13 cellular contexts compared by ENCODE assay signal in the genomic region with DNA sequence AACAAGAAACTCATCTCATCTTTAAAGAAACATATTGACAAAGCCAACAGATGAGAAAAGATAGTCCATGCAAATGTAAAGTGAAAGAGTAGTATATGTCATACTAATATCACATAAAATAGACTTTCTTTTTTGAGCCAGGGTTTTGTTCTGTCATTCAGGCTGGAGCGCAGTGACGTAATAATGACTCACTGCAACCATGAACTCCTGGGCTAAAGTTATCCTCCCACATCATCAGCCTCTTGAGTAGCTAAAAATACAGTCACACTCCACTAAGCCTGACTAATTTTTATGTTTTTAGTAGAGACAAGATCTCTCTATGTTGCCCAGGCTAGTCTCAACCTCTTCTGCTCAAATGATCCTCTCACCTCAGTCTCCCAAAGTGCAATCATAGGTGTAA. TPM values are rescaled to one million over a fixed set of nuclear protein-coding genes. Genes with fewer than 3 reads are reported as not detected.
DNase-seq lines count a peak whose midpoint lies in the region; ATAC-seq, FAIRE-seq and TF ChIP-seq lines count a peak whose summit lies in the region.
"Had no signal": no experiment of that assay in that cellular context is flagged by ENCODE, and none has a peak within 500 bp of the region (broad histone marks: within the 10 kb centered on the region; RNA-seq: fewer than 3 reads in every experiment).

No MANE protein-coding gene starts in this region.

- H2AFZ ChIP-seq in endothelial cell of umbilical vein (ENCODE audit: low read depth, low read length) = no peak overlapping the region

- no peaks in the 10 kb centered on the region for H3K36me3 ChIP-seq in endothelial cell of umbilical vein (ENCODE audit: control insufficient read depth in 2 of 2, extremely low read depth in 1 of 2, insufficient read depth in 2 of 2, low read length in 2 of 2)
- H3K36me3 ChIP-seq: left lung had no signal

- H3K4me2 ChIP-seq in endothelial cell of umbilical vein (ENCODE audit: insufficient read depth, low read length) = no peak overlapping the region

- no peaks in the 10 kb centered on the region for H3K36me3 Mint-ChIP-seq in activated CD4-positive, alpha-beta T cell treated with anti-CD3 and anti-CD28 coated beads for 36 hours (ENCODE audit: low read depth)

- H3K79me2 ChIP-seq in endothelial cell of umbilical vein (ENCODE audit: control insufficient read depth, insufficient read depth, low read length) = no peaks in the 10 kb centered on the region

- TF ChIP-seq POLR2A in endothelial cell of umbilical vein (IDR thresholded peaks at IDR 0.05; ENCODE audit: low read depth, low read length) = no peak

- H3K27me3 ChIP-seq in endothelial cell of umbilical vein (ENCODE audit: control insufficient read depth in 2 of 2, insufficient read depth in 2 of 2, low read length in 2 of 2) = no peaks in the 10 kb centered on the region
- H3K27me3 ChIP-seq: left lung had no signal

- ATAC-seq in activated CD4-positive, alpha-beta T cell treated with anti-CD3 and anti-CD28 coated beads for 36 hours = no peak
- ATAC-seq in HG02763 (IDR thresholded peaks at IDR 0.05; ENCODE audit: unreplicated experiment) (no peak), Right ventricle myocardium inferior (no peak)
- ATAC-seq: left lung had no signal

- no peaks in the 10 kb centered on the region for H4K20me1 ChIP-seq in endothelial cell of umbilical vein (replicated peaks; ENCODE audit: control insufficient read depth, extremely low read depth, insufficient read depth, low read length)

- dilution Hi-C loops in endothelial cell of umbilical vein (cut with MboI; ENCODE audit: extremely low pct_ligation_motif_present, low sequenced_read_pairs) = no loop called here

- CTCF ChIA-PET in endothelial cell of umbilical vein (lab: Charles Lee) = interaction anchor here (0.6 kb wide), 1 partner anchor 897 kb away, joined by 3 read pairs; no protein-coding TSS in a partner anchor
- CTCF ChIA-PET in activated CD4-positive, alpha-beta T cell treated with anti-CD3 and anti-CD28 coated beads for 36 hours (lab: Charles Lee) = no interaction called here

- H3K9me3 Mint-ChIP-seq in activated CD4-positive, alpha-beta T cell treated with anti-CD3 and anti-CD28 coated beads for 36 hours (ENCODE audit: low read depth) = peaks cover 12% of the 10 kb centered on the region

- no peak overlapping the region for H3K27ac ChIP-seq in endothelial cell of umbilical vein (ENCODE audit: insufficient read depth, low read depth, low read length)
- H3K27ac ChIP-seq: left lung, SK-N-MC had no signal

- no peaks in the 10 kb centered on the region for H3K4me1 ChIP-seq in endothelial cell of umbilical vein (ENCODE audit: control insufficient read depth, extremely low read depth, insufficient read depth, low read length)
- H3K4me1 ChIP-seq: left lung had no signal

- H3K9ac ChIP-seq in endothelial cell of umbilical vein (replicated peaks; ENCODE audit: extremely low read depth, insufficient read depth, low read length) = no peak overlapping the region

- DNase-seq in H4 (ENCODE audit: low spot score) (peak; percentile 77), OCI-M1 (lab: John Stamatoyannopoulos, UW) (peak; percentile 61), endothelial cell of umbilical vein (ENCODE audit: low read depth, low spot score) (peak; percentile 15), skeletal muscle cell (ENCODE audit: low read depth) (peak; percentile 82), Right ventricle myocardium inferior (ENCODE audit: missing footprints) (no peak)
- no peak for DNase-seq in activated CD4-positive, alpha-beta T cell treated with anti-CD3 and anti-CD28 coated beads for 36 hours
- DNase-seq: activated CD4-positive, alpha-beta T cell treated with anti-CD3 and anti-CD28 coated beads, Interleukin-2, amount 50 U/mL, for 48 hours; left lung; NCI-H2171 treated with DMSO at 0.1 percent for 48 hours; posterior cingulate gyrus had no signal

- BruUV-seq in endothelial cell of umbilical vein (replicated peaks; lab: Mats Ljungman, UMichigan) = no TSS peak

- intact Hi-C loops in endothelial cell of umbilical vein (cut with micrococcal nuclease) (no loop called here), Right ventricle myocardium inferior (cut with DNase I) (no loop called here)
- intact Hi-C loops in activated CD4-positive, alpha-beta T cell treated with anti-CD3 and anti-CD28 coated beads for 36 hours (cut with DNase I, micrococcal nuclease) = no loop called here

- no peak for TF ChIP-seq CTCF in endothelial cell of umbilical vein (IDR thresholded peaks at IDR 0.05; ENCODE audit: extremely low read depth in 1 of 2, insufficient read depth in 1 of 2, low read depth in 1 of 2, low read length in 2 of 2)

- no peaks in the 10 kb centered on the region for H3K27me3 Mint-ChIP-seq in activated CD4-positive, alpha-beta T cell treated with anti-CD3 and anti-CD28 coated beads for 36 hours

- H3K4me3 ChIP-seq in endothelial cell of umbilical vein (replicated peaks in 1 of 3; ENCODE audit: insufficient read depth in 1 of 3, low read depth in 1 of 3, low read length in 3 of 3) = no peak overlapping the region
- no peak overlapping the region for H3K4me3 ChIP-seq in skeletal muscle cell (ENCODE audit: low read depth, low read length)
- H3K4me3 ChIP-seq: left lung, SK-N-MC had no signal

- no peak for FAIRE-seq in endothelial cell of umbilical vein (lab: Jason Lieb, UNC)
- FAIRE-seq: G401.6 had no signal

- no peaks in the 10 kb centered on the region for H3K9me1 ChIP-seq in endothelial cell of umbilical vein (replicated peaks; ENCODE audit: control insufficient read depth, extremely low read depth, insufficient read depth, low read length)

- no peaks in the 10 kb centered on the region for H3K9me3 ChIP-seq in endothelial cell of umbilical vein (replicated peaks; ENCODE audit: control insufficient read depth, insufficient read depth, low read length)
- H3K9me3 ChIP-seq: left lung had no signal

- no peak overlapping the region for H3K4me3 Mint-ChIP-seq in activated CD4-positive, alpha-beta T cell treated with anti-CD3 and anti-CD28 coated beads for 36 hours

- POLR2A ChIA-PET in endothelial cell of umbilical vein (lab: Charles Lee) = no interaction called here
- POLR2A ChIA-PET in activated CD4-positive, alpha-beta T cell treated with anti-CD3 and anti-CD28 coated beads for 36 hours (lab: Charles Lee) = no interaction called here

- H3K27ac Mint-ChIP-seq in activated CD4-positive, alpha-beta T cell treated with anti-CD3 and anti-CD28 coated beads for 36 hours = no peak overlapping the region

- no peaks in the 10 kb centered on the region for H3K4me1 Mint-ChIP-seq in activated CD4-positive, alpha-beta T cell treated with anti-CD3 and anti-CD28 coated beads for 36 hours

TF ChIP-seq in endothelial cell of umbilical vein, 7 proteins besides CTCF, POLR2A, EP300 and RAD21:
- TF ChIP-seq JUN (IDR thresholded peaks at IDR 0.05; ENCODE audit: borderline replicate concordance, insufficient read depth, insufficient read length, low read depth) (peak; percentile 51), FOS (IDR thresholded peaks at IDR 0.05; ENCODE audit: borderline replicate concordance, insufficient read depth, low read length) (peak; percentile 48), POLR2AphosphoS5 (IDR thresholded peaks at IDR 0.05; ENCODE audit: insufficient read depth, low read depth, low read length) (no peak), EZH2 (IDR thresholded peaks at IDR 0.05; ENCODE audit: borderline replicate concordance, low read depth, low read length, severe bottlenecking) (no peak), MYC (IDR thresholded peaks at IDR 0.05; ENCODE audit: low read depth, low read length) (no peak), GATA2 (IDR thresholded peaks at IDR 0.05; ENCODE audit: insufficient read depth, insufficient read length, low read depth, low read length) (no peak)

RNA-seq across cellular contexts. Expression of a gene that starts 51.8 kb away (rescaled TPM):
- total RNA-seq in H4 (2014; rRNA removed; shearing (Covaris generic)) = 7.2 and 12.2 TPM in 2 replicates
- total RNA-seq in endothelial cell of umbilical vein (0.88 and 1.1 TPM in 2 replicates), Right ventricle myocardium inferior (0.57 TPM)
- polyA plus RNA-seq in endothelial cell of umbilical vein = 0.65 and 0.88 TPM in 2 replicates
- polyA plus RNA-seq in endothelial cell of umbilical vein (2011; cell fraction: cytosol; rRNA removed) = 0.63 and 0.68 TPM in 2 replicates
- 0.36 and 0.51 TPM in 2 replicates for polyA plus RNA-seq in endothelial cell of umbilical vein (2011; cell fraction: nucleus; rRNA removed)
- 0.23 and 0.60 TPM in 2 replicates for polyA plus RNA-seq in endothelial cell of umbilical vein (2012)
- polyA minus RNA-seq in endothelial cell of umbilical vein = 1.3 and 1.4 TPM in 2 replicates
- polyA minus RNA-seq in endothelial cell of umbilical vein (2011; cell fraction: cytosol; rRNA and poly(A)+ RNA removed) = not detected
- 0.67 and 1.0 TPM in 2 replicates for polyA minus RNA-seq in endothelial cell of umbilical vein (2011; cell fraction: nucleus; rRNA and poly(A)+ RNA removed)
- total RNA-seq in activated CD4-positive, alpha-beta T cell treated with anti-CD3 and anti-CD28 coated beads for 36 hours = not detected

Comparison
In these comparisons a context has a peak if more than half of its experiments do, and no peak if none do; other contexts are left out.
1. DNase-seq: peak in H4 (single experiment), OCI-M1 (single experiment), endothelial cell of umbilical vein (single experiment) and skeletal muscle cell (single experiment); none in activated CD4-positive, alpha-beta T cell treated with anti-CD3 and anti-CD28 coated beads for 36 hours (single experiment) and Right ventricle myocardium inferior (single experiment).